In genomic region chr6:21997414-21998037, GRCh38 we compare ENCODE assay signal across 1 cellular context.
TF ChIP-seq lines count a peak whose summit lies in the region.

No MANE protein-coding gene starts in this region.

TF ChIP-seq in SK-N-SH treated with all-trans-retinoic acid at 6 μM for 48 hours, 23 proteins besides CTCF, POLR2A, EP300 and RAD21 (continued from another document):
- TF ChIP-seq PATZ1 (CRISPR knock-in tag; IDR thresholded peaks at IDR 0.05; ENCODE audit: borderline replicate concordance) (no peak), CSRNP3 (CRISPR knock-in tag; IDR thresholded peaks at IDR 0.05) (no peak), TOX (CRISPR knock-in tag; IDR thresholded peaks at IDR 0.05; ENCODE audit: borderline replicate concordance) (no peak), ZC3H10 (CRISPR knock-in tag; IDR thresholded peaks at IDR 0.05) (no peak), ZNF565 (CRISPR knock-in tag; conservative IDR thresholded peaks at IDR 0.05; ENCODE audit: low read depth) (no peak), ISL1 (CRISPR knock-in tag; IDR thresholded peaks at IDR 0.05) (peak; percentile 59), ESRRG (CRISPR knock-in tag; IDR thresholded peaks at IDR 0.05) (no peak), GLIS3 (CRISPR knock-in tag; IDR thresholded peaks at IDR 0.05) (no peak)
